ENCODE assay signal across 14 cellular contexts in genomic region chr12:68420225-68421008, GRCh38.
DNase-seq lines count a peak whose midpoint lies in the region; ATAC-seq and TF ChIP-seq lines count a peak whose summit lies in the region.
"Had no signal": no experiment of that assay in that cellular context is flagged by ENCODE, and none has a peak within 500 bp of the region (broad histone marks: within the 10 kb centered on the region; RNA-seq: fewer than 3 reads in every experiment).

No MANE protein-coding gene starts in this region.

- H3K36me3 Mint-ChIP-seq in chondrocyte (ENCODE audit: low read depth): no peaks in the 10 kb centered on the region

- TF ChIP-seq CTCF in chondrocyte (IDR thresholded peaks at IDR 0.05) (no peak), thoracic aorta (IDR thresholded peaks at IDR 0.05) (no peak)

- no peaks in the 10 kb centered on the region for H3K9me3 Mint-ChIP-seq in chondrocyte (ENCODE audit: low read depth)

- no peak overlapping the region for H3K4me3 ChIP-seq in mucosa of rectum (ENCODE audit: low read length in 2 of 2)
- H3K4me3 ChIP-seq in thoracic aorta: peak overlapping the region; percentile 48
- H3K4me3 ChIP-seq: A549, lung, tibial nerve had no signal

- peak; percentile 5 to 25 for DNase-seq in activated CD4-positive, alpha-beta T cell treated with anti-CD3 and anti-CD28 coated beads, Interleukin-2, amount 50 U/mL, for 48 hours
- DNase-seq in activated CD4-positive, alpha-beta T cell treated with anti-CD3 and anti-CD28 coated beads, Interleukin-2, amount 50 U/mL, for 4 hours: no peak
- DNase-seq in chondrocyte (ENCODE audit: low spot score) (no peak), thoracic aorta (ENCODE audit: low spot score) (no peak), SK-N-DZ (ENCODE audit: low spot score) (no peak), iPS-NIHi7 (ENCODE audit: extremely low spot score) (no peak), NCI-H1930 (lab: John Stamatoyannopoulos, UW) (no peak)
- DNase-seq: activated effector memory CD4-positive, alpha-beta T cell treated with anti-CD3 and anti-CD28 coated beads, Interleukin-2, amount 50 U/mL, for 16 hours; NK-92 treated with Interleukin-12 subunit alpha and Interleukin-12 subunit beta, amount 100 ng/mL, for 24 hours; T-helper 9 cell had no signal

- H3K27ac Mint-ChIP-seq in chondrocyte (ENCODE audit: unreplicated experiment): peak overlapping the region; percentile 64

- H3K27ac ChIP-seq in mucosa of rectum (ENCODE audit: low read depth in 2 of 2, low read length in 2 of 2) (peak overlapping the region; percentile 0 to 2), thoracic aorta (peak overlapping the region; percentile 1 to 38)
- H3K27ac ChIP-seq: A549 had no signal

- H3K27me3 ChIP-seq in mucosa of rectum (ENCODE audit: control insufficient read depth in 2 of 2, insufficient read depth in 2 of 2, low read length in 2 of 2) (no peaks in the 10 kb centered on the region), thoracic aorta (replicated peaks; ENCODE audit: insufficient read depth) (no peaks in the 10 kb centered on the region)
- H3K27me3 ChIP-seq: tibial nerve had no signal

- H3K36me3 ChIP-seq in mucosa of rectum (ENCODE audit: control insufficient read depth in 2 of 2, insufficient read depth in 2 of 2, low read length in 2 of 2): no peaks in the 10 kb centered on the region
- no peaks in the 10 kb centered on the region for H3K36me3 ChIP-seq in thoracic aorta
- H3K36me3 ChIP-seq: tibial nerve had no signal

- H3K9me3 ChIP-seq in mucosa of rectum (ENCODE audit: control insufficient read depth in 2 of 2, low read length in 2 of 2): no peaks in the 10 kb centered on the region
- H3K9me3 ChIP-seq in thoracic aorta: no peaks in the 10 kb centered on the region
- H3K9me3 ChIP-seq: A549, tibial nerve had no signal

- H3K27me3 Mint-ChIP-seq in chondrocyte (ENCODE audit: low read depth): no peaks in the 10 kb centered on the region

- H3K4me1 ChIP-seq in mucosa of rectum (ENCODE audit: control insufficient read depth in 2 of 2, insufficient read depth in 2 of 2, low read length in 2 of 2) (peaks cover 6 to 10% of the 10 kb centered on the region in 2 donors), thoracic aorta (ENCODE audit: control insufficient read depth in 1 of 2, low read depth in 2 of 2) (peaks cover 0 to 25% of the 10 kb centered on the region in 2 donors)
- H3K4me1 ChIP-seq: A549 had no signal

- peak; percentile 42 for ATAC-seq in thoracic aorta (ENCODE audit: insufficient number of reproducible peaks, low FRiP score, low read depth)
- ATAC-seq: A549 had no signal

- H3K4me1 Mint-ChIP-seq in chondrocyte (ENCODE audit: low read depth): peaks cover 34% of the 10 kb centered on the region

- H3K4me3 Mint-ChIP-seq in chondrocyte (ENCODE audit: unreplicated experiment): no peak overlapping the region

- H3K9ac ChIP-seq in mucosa of rectum (ENCODE audit: low read depth in 1 of 2, low read length in 2 of 2): no peak overlapping the region

Comparison
In these comparisons a context has a peak if more than half of its experiments do, and no peak if none do; other contexts are left out.
1. DNase-seq: peak in activated CD4-positive, alpha-beta T cell treated with anti-CD3 and anti-CD28 coated beads, Interleukin-2, amount 50 U/mL, for 48 hours (2 of 2); none in activated CD4-positive, alpha-beta T cell treated with anti-CD3 and anti-CD28 coated beads, Interleukin-2, amount 50 U/mL, for 4 hours (0 of 2), chondrocyte (single experiment), thoracic aorta (single experiment), SK-N-DZ (single experiment), iPS-NIHi7 (single experiment) and NCI-H1930 (0 of 2).